In the genomic region with DNA sequence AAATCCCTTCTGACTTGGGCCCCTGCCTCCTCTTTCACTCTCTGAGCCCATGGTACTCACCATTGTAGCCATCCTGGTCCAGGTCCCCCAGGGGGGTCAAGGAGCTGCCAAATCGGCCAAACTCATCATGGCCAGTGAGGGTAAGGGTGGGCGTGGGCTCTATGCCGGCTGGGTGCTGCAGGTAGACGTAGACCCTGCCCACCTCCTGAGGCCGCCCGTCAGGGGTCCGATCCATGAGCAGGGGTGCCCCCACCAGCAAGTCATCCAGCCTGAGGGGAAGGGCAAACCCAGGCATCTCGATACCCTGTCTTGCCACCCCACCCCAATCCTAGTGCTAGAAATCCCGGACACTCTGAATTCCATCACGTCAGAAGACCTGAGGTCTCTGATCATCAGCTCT, we compare ENCODE assay signal across 20 cellular contexts. TPM values are rescaled to one million over a fixed set of nuclear protein-coding genes. Genes with fewer than 3 reads are reported as not detected.
DNase-seq lines count a peak whose midpoint lies in the region; ATAC-seq and TF ChIP-seq lines count a peak whose summit lies in the region.
"Had no signal": no experiment of that assay in that cellular context is flagged by ENCODE, and none has a peak within 500 bp of the region (broad histone marks: within the 10 kb centered on the region; RNA-seq: fewer than 3 reads in every experiment).

No MANE protein-coding gene starts in this region.

- peaks cover 21% of the 10 kb centered on the region for H3K36me3 Mint-ChIP-seq in activated naive CD4-positive, alpha-beta T cell treated with anti-CD3 and anti-CD28 coated beads for 36 hours (ENCODE audit: low read depth)
- H3K36me3 Mint-ChIP-seq in T-cell (peaks cover 67% of the 10 kb centered on the region), H9 (ENCODE audit: insufficient read depth in 1 of 3, low read depth in 3 of 3) (peaks cover 11 to 29% (median 20%) of the 10 kb centered on the region in 3 experiments)

- H3K79me1 ChIP-seq in H9 (ENCODE audit: insufficient read depth, low read depth, low read length, poor library complexity, severe bottlenecking): no peaks in the 10 kb centered on the region

- no peak overlapping the region for H4K91ac ChIP-seq in H9 (ENCODE audit: insufficient read length, low read depth, low read length)

- POLR2A ChIA-PET in T-cell (lab: Charles Lee): no interaction called here

- no peak overlapping the region for H3K4me3 ChIP-seq in gastroesophageal sphincter
- no peak overlapping the region for H3K4me3 ChIP-seq in stomach smooth muscle (ENCODE audit: low read length in 2 of 2)
- H3K4me3 ChIP-seq: A549, mucosa of descending colon, Peyer's patch, prostate gland, SJCRH30 had no signal

- no peak overlapping the region for H3K4ac ChIP-seq in H9 (ENCODE audit: low read depth, low read length)

- 96% methylated on average over 8 of the region's 10 CpGs; no CpG with 5 or more reads in 1 of the 2 donors for WGBS in gastroesophageal sphincter (ENCODE audit: low coverage in 1 of 2), 2 donors
- no CpG with 5 or more reads among the region's 10 CpGs for WGBS in H9 (ENCODE audit: extremely low coverage, insufficient read length, low lambda C conversion rate)

- H3K27me3 ChIP-seq in gastroesophageal sphincter: no peaks in the 10 kb centered on the region
- no peaks in the 10 kb centered on the region for H3K27me3 ChIP-seq in stomach smooth muscle (ENCODE audit: control insufficient read depth in 1 of 2, insufficient read depth in 2 of 2, low read length in 2 of 2)
- H3K27me3 ChIP-seq in H9 (ENCODE audit: insufficient read depth, low read length): no peaks in the 10 kb centered on the region
- H3K27me3 ChIP-seq: Peyer's patch, SJCRH30 had no signal

- H4K5ac ChIP-seq in H9 (ENCODE audit: insufficient read length, low read depth, low read length): no peak overlapping the region

- no peak overlapping the region for H3K56ac ChIP-seq in H9 (ENCODE audit: insufficient read length, low read depth, low read length)

- H3T11ph ChIP-seq in H9 (ENCODE audit: low read length): no peak overlapping the region

- peaks cover 10% of the 10 kb centered on the region for H3K4me1 Mint-ChIP-seq in activated naive CD4-positive, alpha-beta T cell treated with anti-CD3 and anti-CD28 coated beads for 36 hours (ENCODE audit: low read depth)
- H3K4me1 Mint-ChIP-seq in T-cell (peaks cover 37 to 49% (median 47%) of the 10 kb centered on the region in 3 donors), H9 (peaks cover 3 to 7% of the 10 kb centered on the region in 2 experiments)
- H3K4me1 Mint-ChIP-seq: brain had no signal

- in situ Hi-C loops in G401 (cut with HindIII; ENCODE audit: low sequenced_read_pairs): no loop called here

- H2BK120ac ChIP-seq in H9 (ENCODE audit: low read depth, low read length, poor library complexity, severe bottlenecking): no peak overlapping the region

- H3K27ac ChIP-seq in gastroesophageal sphincter (peak overlapping the region in 3 of 4 donors; percentile 31 to 64 (median 55)), stomach smooth muscle (ENCODE audit: low read length) (peak overlapping the region; percentile 37), H9 (ENCODE audit: insufficient read length, low read depth, low read length) (no peak overlapping the region)
- H3K27ac ChIP-seq: A549, KMS-11, Peyer's patch, prostate gland, SJCRH30 had no signal

- CTCF ChIA-PET in activated naive CD4-positive, alpha-beta T cell treated with anti-CD3 and anti-CD28 coated beads for 36 hours (lab: Charles Lee): interaction anchor here (1.0 to 12.3 kb wide), 5 partner anchors 10 to 111 kb away, joined by 3 to 384 read pairs (median 3); partner anchors contain the start of genes COPZ1 and ITGA5
- CTCF ChIA-PET in T-cell (lab: Charles Lee): interaction anchor here (1.6 to 2.7 kb wide), 3 partner anchors 11 to 34 kb away, joined by 5 to 11 read pairs (median 8); no protein-coding TSS in a partner anchor

- no peak overlapping the region for H3K23ac ChIP-seq in H9 (ENCODE audit: insufficient read length, low read depth, low read length)

- peak overlapping the region in 1 of 2 donors; percentile 25 for H3K9ac ChIP-seq in stomach smooth muscle (ENCODE audit: low read length in 2 of 2)
- no peak overlapping the region for H3K9ac ChIP-seq in H9 (ENCODE audit: extremely low read depth, insufficient read length, low read length)
- H3K9ac ChIP-seq: KMS-11 had no signal

- peak overlapping the region; percentile 52 for H3K27ac Mint-ChIP-seq in activated naive CD4-positive, alpha-beta T cell treated with anti-CD3 and anti-CD28 coated beads for 36 hours
- peak overlapping the region; percentile 89 to 91 for H3K27ac Mint-ChIP-seq in T-cell
- no peak overlapping the region for H3K27ac Mint-ChIP-seq in H9
- H3K27ac Mint-ChIP-seq: activated T-cell treated with anti-CD3 and anti-CD28 coated beads, Interleukin-2, amount 50 U/mL, for 72 hours; B cell; type B pancreatic cell had no signal

- H3K9me3 ChIP-seq in gastroesophageal sphincter (no peaks in the 10 kb centered on the region), stomach smooth muscle (ENCODE audit: control insufficient read depth in 2 of 2, low read length in 2 of 2) (no peaks in the 10 kb centered on the region), H9 (ENCODE audit: control insufficient read depth, low read depth, low read length) (no peaks in the 10 kb centered on the region)
- H3K9me3 ChIP-seq: A549, mucosa of descending colon, Peyer's patch, prostate gland, SJCRH30 had no signal

- no peak overlapping the region for H3K4me2 ChIP-seq in H9 (ENCODE audit: insufficient read depth, insufficient read length, low read length)
- H3K4me2 ChIP-seq: A549, KMS-11 had no signal

- no peak for TF ChIP-seq CTCF in gastroesophageal sphincter (IDR thresholded peaks at IDR 0.05)
- no peak for TF ChIP-seq CTCF in H9 (conservative IDR thresholded peaks at IDR 0.05)

- no peak for DNase-seq in activated naive CD4-positive, alpha-beta T cell treated with anti-CD3 and anti-CD28 coated beads for 36 hours
- DNase-seq in activated naive CD4-positive, alpha-beta T cell treated with Interleukin-2 at 50 U/mL for 16 hours: no peak
- DNase-seq in T-cell (no peak), H9 (no peak), NCI-H345 treated with DMSO at 0.1 percent for 48 hours (lab: John Stamatoyannopoulos, UW; ENCODE audit: unreplicated experiment) (no peak), G401 (ENCODE audit: low spot score) (no peak)
- DNase-seq: activated CD4-positive, alpha-beta T cell treated with anti-CD3 and anti-CD28 coated beads for 1 hour had no signal

- ATAC-seq in T-cell (replicated peaks in 1 of 4) (no peak), gastroesophageal sphincter (no peak)

- no peaks in the 10 kb centered on the region for H4K20me1 ChIP-seq in H9 (ENCODE audit: control insufficient read depth, insufficient read depth, insufficient read length)

- no peaks in the 10 kb centered on the region for H3K9me3 Mint-ChIP-seq in activated naive CD4-positive, alpha-beta T cell treated with anti-CD3 and anti-CD28 coated beads for 36 hours
- no peaks in the 10 kb centered on the region for H3K9me3 Mint-ChIP-seq in T-cell
- H3K9me3 Mint-ChIP-seq in H9: no peaks in the 10 kb centered on the region
- H3K9me3 Mint-ChIP-seq: activated T-cell treated with anti-CD3 and anti-CD28 coated beads, Interleukin-2, amount 50 U/mL, for 72 hours; brain; type B pancreatic cell had no signal

- intact Hi-C loops in activated naive CD4-positive, alpha-beta T cell treated with anti-CD3 and anti-CD28 coated beads for 36 hours (cut with micrococcal nuclease): no loop called here

- H2BK5ac ChIP-seq in H9 (ENCODE audit: insufficient read length, low read length): no peak overlapping the region

- H2BK12ac ChIP-seq in H9 (ENCODE audit: insufficient read length, low read depth, low read length): no peak overlapping the region

- H3K23me2 ChIP-seq in H9 (ENCODE audit: insufficient read length, low read depth, low read length, poor library complexity, severe bottlenecking): no peaks in the 10 kb centered on the region

- no peak overlapping the region for H2BK15ac ChIP-seq in H9 (ENCODE audit: low read depth, low read length)

- no peak overlapping the region for H4K8ac ChIP-seq in H9 (replicated peaks; ENCODE audit: insufficient read length, low read depth, low read length)

- H3K4me3 Mint-ChIP-seq in activated naive CD4-positive, alpha-beta T cell treated with anti-CD3 and anti-CD28 coated beads for 36 hours: no peak overlapping the region
- no peak overlapping the region for H3K4me3 Mint-ChIP-seq in T-cell
- H3K4me3 Mint-ChIP-seq in H9: no peak overlapping the region
- H3K4me3 Mint-ChIP-seq: activated T-cell treated with anti-CD3 and anti-CD28 coated beads, Interleukin-2, amount 50 U/mL, for 72 hours; B cell; brain; type B pancreatic cell had no signal

- H3K79me2 ChIP-seq in H9 (ENCODE audit: insufficient read depth, low read length): no peaks in the 10 kb centered on the region

- H3K27me3 Mint-ChIP-seq in activated naive CD4-positive, alpha-beta T cell treated with anti-CD3 and anti-CD28 coated beads for 36 hours (ENCODE audit: low read depth): no peaks in the 10 kb centered on the region
- no peaks in the 10 kb centered on the region for H3K27me3 Mint-ChIP-seq in T-cell
- H3K27me3 Mint-ChIP-seq in H9 (ENCODE audit: low read depth): peaks cover 1% of the 10 kb centered on the region; the same call in 1 of the 2 replicates

- H2BK20ac ChIP-seq in H9 (ENCODE audit: low read depth, low read length, poor library complexity, severe bottlenecking): no peak overlapping the region

- H3K14ac ChIP-seq in H9 (ENCODE audit: insufficient read depth, low read length): no peak overlapping the region

- no peak for TF ChIP-seq EP300 in gastroesophageal sphincter (IDR thresholded peaks at IDR 0.05)

- H3K36me3 ChIP-seq in gastroesophageal sphincter (peaks cover 0 to 100% of the 10 kb centered on the region in 2 donors), stomach smooth muscle (ENCODE audit: control insufficient read depth in 2 of 2, insufficient read depth in 2 of 2, low read length in 2 of 2) (peaks cover 82 to 92% of the 10 kb centered on the region in 2 donors)

- H3K4me1 ChIP-seq in gastroesophageal sphincter: peaks cover 0 to 52% (median 0%) of the 10 kb centered on the region in 3 donors
- H3K4me1 ChIP-seq in stomach smooth muscle (ENCODE audit: control insufficient read depth, insufficient read depth, low read length): peaks cover 7% of the 10 kb centered on the region
- no peaks in the 10 kb centered on the region for H3K4me1 ChIP-seq in H9 (ENCODE audit: insufficient read depth, low read length)
- H3K4me1 ChIP-seq: A549, Peyer's patch, prostate gland, SJCRH30 had no signal

- no peak overlapping the region for H3K18ac ChIP-seq in H9 (ENCODE audit: insufficient read length, low read depth, low read length)

- no peak for TF ChIP-seq POLR2A in gastroesophageal sphincter (IDR thresholded peaks at IDR 0.05)

- no peak overlapping the region for H2AFZ ChIP-seq in H9 (ENCODE audit: low read length)

- no peak overlapping the region for H2AK5ac ChIP-seq in H9 (ENCODE audit: insufficient read length, low read length)

RNA-seq across cellular contexts. Expression of gene ITGA5, which starts 14.0 kb away (rescaled TPM):
- 10 to 100 TPM; 17.9 to 18.4 TPM for total RNA-seq in activated naive CD4-positive, alpha-beta T cell treated with anti-CD3 and anti-CD28 coated beads for 36 hours
- 100 to 1,000 TPM in 3 of 5 donors, 10 to 100 TPM in 2; 58.6 to 183 (median 169) TPM for total RNA-seq in T-cell
- 100 to 1,000 TPM; 141 to 908 (median 220) TPM for total RNA-seq in gastroesophageal sphincter
- 12.2 and 16.2 TPM in 2 replicates for total RNA-seq in H9 (2021)
- total RNA-seq in G401 (2014; rRNA removed; shearing (Covaris generic)): 49.1 and 58.8 TPM in 2 replicates

RNA-seq across cellular contexts. Expression of gene ZNF385A, which starts 20.6 kb away (rescaled TPM):
- total RNA-seq in activated naive CD4-positive, alpha-beta T cell treated with anti-CD3 and anti-CD28 coated beads for 36 hours: 1 to 10 TPM in 1 of 2 experiments, under 1 TPM in 1; 0.93 to 1.1 TPM
- 1 to 10 TPM in 4 of 5 donors, under 1 TPM in 1; 0.90 to 2.7 (median 1.2) TPM for total RNA-seq in T-cell
- 10 to 100 TPM in 3 of 4 donors, 1 to 10 TPM in 1; 7.5 to 28.0 (median 19.5) TPM for total RNA-seq in gastroesophageal sphincter
- 5.7 and 6.2 TPM in 2 replicates for total RNA-seq in H9 (2021)
- 6.0 and 8.6 TPM in 2 replicates for total RNA-seq in G401 (2014; rRNA removed; shearing (Covaris generic))

RNA-seq across cellular contexts. Expression of gene GPR84, which starts 40.8 kb away (rescaled TPM):
- 1 to 10 TPM; 1.2 TPM for total RNA-seq in activated naive CD4-positive, alpha-beta T cell treated with anti-CD3 and anti-CD28 coated beads for 36 hours
- total RNA-seq in T-cell (not detected), gastroesophageal sphincter (under 1 TPM in 1 of 4 donors, not detected in 3; 0.54 TPM), H9 (2021) (not detected in 2 replicates)
- 1.0 TPM in 1 of 2 replicates, not detected in the other for total RNA-seq in G401 (2014; rRNA removed; shearing (Covaris generic))
- total RNA-seq: B cell, H4, Peyer's patch, SJCRH30 had no signal

Comparison
In these comparisons a context has a peak if more than half of its experiments do, and no peak if none do; other contexts are left out.
1. H3K27ac Mint-ChIP-seq: peak in activated naive CD4-positive, alpha-beta T cell treated with anti-CD3 and anti-CD28 coated beads for 36 hours (single experiment) and T-cell (2 of 2); none in H9 (0 of 3).